19 cellular contexts compared by ENCODE assay signal in genomic region chr19:4585556-4585955, GRCh38. TPM values are rescaled to one million over a fixed set of nuclear protein-coding genes. Genes with fewer than 3 reads are reported as not detected.
A peak's percentile ranks its signal among the peaks of the same experiment; 100 is the strongest.
DNase-seq lines count a peak whose midpoint lies in the region; ATAC-seq, FAIRE-seq and TF ChIP-seq lines count a peak whose summit lies in the region.
"Had no signal": no experiment of that assay in that cellular context is flagged by ENCODE, and none has a peak within 500 bp of the region (broad histone marks: within the 10 kb centered on the region; RNA-seq: fewer than 3 reads in every experiment).

No MANE protein-coding gene starts in this region.

- H3K27ac Mint-ChIP-seq in H9 (no peak overlapping the region), nephron progenitor cell (no peak overlapping the region)
- H3K27ac Mint-ChIP-seq: CD14-positive monocyte had no signal

- H3K56ac ChIP-seq in H9 (ENCODE audit: insufficient read length, low read depth, low read length) (no peak overlapping the region), H1 (replicated peaks; ENCODE audit: insufficient read length, low read depth, low read length) (no peak overlapping the region)

- no peaks in the 10 kb centered on the region for H3K4me1 ChIP-seq in H9 (ENCODE audit: insufficient read depth, low read length)
- H3K4me1 ChIP-seq in H1 (replicated peaks in 1 of 4; ENCODE audit: control insufficient read depth in 3 of 4, insufficient read depth in 4 of 4, low read length in 3 of 4) = peaks cover 0 to 8% (median 5%) of the 10 kb centered on the region in 4 experiments; a peak in 6 of 7 replicates

- no peaks in the 10 kb centered on the region for H3K79me1 ChIP-seq in H9 (ENCODE audit: insufficient read depth, low read depth, low read length, poor library complexity, severe bottlenecking)
- no peaks in the 10 kb centered on the region for H3K79me1 ChIP-seq in H1 (ENCODE audit: low read depth, low read length)

- H4K8ac ChIP-seq in H9 (replicated peaks; ENCODE audit: insufficient read length, low read depth, low read length) (no peak overlapping the region), H1 (ENCODE audit: extremely low read depth, insufficient read depth, low read length) (no peak overlapping the region; the same call in 1 of the 2 replicates)

- H2BK120ac ChIP-seq in H9 (ENCODE audit: low read depth, low read length, poor library complexity, severe bottlenecking) = no peak overlapping the region
- no peak overlapping the region for H2BK120ac ChIP-seq in H1 (replicated peaks; ENCODE audit: low read depth, low read length)

- CTCF ChIA-PET in H1 (lab: Charles Lee; ENCODE audit: partially characterized antibody) = interaction anchor here (0.7 to 8.6 kb wide), 16 partner anchors 9 to 68 kb away, joined by 3 to 49 read pairs (median 5); no protein-coding TSS in a partner anchor

- H2BK12ac ChIP-seq in H9 (ENCODE audit: insufficient read length, low read depth, low read length) (no peak overlapping the region), H1 (ENCODE audit: low read depth, low read length) (peak overlapping the region; percentile 18; the same call in 1 of the 2 replicates)

- no peak for TF ChIP-seq RAD21 in H1 (IDR thresholded peaks at IDR 0.05 in 1 of 2, conservative IDR thresholded peaks at IDR 0.05 in 1 of 2; ENCODE audit: low read depth in 2 of 2, low read length in 2 of 2)

- no peak for TF ChIP-seq EP300 in H1 (IDR thresholded peaks at IDR 0.05; ENCODE audit: borderline replicate concordance in 1 of 2, low read depth in 2 of 2, low read length in 2 of 2)

- H3K4ac ChIP-seq in H9 (ENCODE audit: low read depth, low read length) (no peak overlapping the region), H1 (replicated peaks; ENCODE audit: insufficient read length, low read depth, low read length) (no peak overlapping the region)

- peaks cover 62% of the 10 kb centered on the region for H3K27me3 Mint-ChIP-seq in H9 (ENCODE audit: low read depth)
- peaks cover 46% of the 10 kb centered on the region for H3K27me3 Mint-ChIP-seq in nephron progenitor cell (ENCODE audit: low read depth, poor library complexity)

- H2BK5ac ChIP-seq in H9 (ENCODE audit: insufficient read length, low read length) (no peak overlapping the region), H1 (ENCODE audit: low read depth, low read length) (no peak overlapping the region)

- H3K9me3 Mint-ChIP-seq in H9 = peaks cover 0 to 2% of the 10 kb centered on the region in 2 experiments; a peak in 3 of 5 replicates
- no peaks in the 10 kb centered on the region for H3K9me3 Mint-ChIP-seq in nephron progenitor cell
- H3K9me3 Mint-ChIP-seq: IgD-negative memory B cell had no signal

- peaks cover 8 to 37% of the 10 kb centered on the region in 2 experiments for H3K4me1 Mint-ChIP-seq in H9
- H3K4me1 Mint-ChIP-seq in nephron progenitor cell = peaks cover 35% of the 10 kb centered on the region

- H4K91ac ChIP-seq in H9 (ENCODE audit: insufficient read length, low read depth, low read length) = no peak overlapping the region
- H4K91ac ChIP-seq in H1 (replicated peaks; ENCODE audit: insufficient read length, low read length) = no peak overlapping the region

- H3K9me3 ChIP-seq in H9 (ENCODE audit: control insufficient read depth, low read depth, low read length) (no peaks in the 10 kb centered on the region), H1 (ENCODE audit: insufficient read depth in 2 of 2, low read depth in 1 of 2, low read length in 1 of 2) (no peaks in the 10 kb centered on the region)
- H3K9me3 ChIP-seq: HAP-1, MG63 had no signal

- H4K5ac ChIP-seq in H9 (ENCODE audit: insufficient read length, low read depth, low read length) (no peak overlapping the region), H1 (ENCODE audit: insufficient read length, low read depth, low read length) (no peak overlapping the region)

- TF ChIP-seq CTCF in H9 (conservative IDR thresholded peaks at IDR 0.05) (no peak), H1 (IDR thresholded peaks at IDR 0.05; ENCODE audit: control extremely low read depth in 1 of 3, insufficient read depth in 1 of 3, low read depth in 1 of 3, low read length in 3 of 3) (no peak), nephron progenitor cell (IDR thresholded peaks at IDR 0.05) (no peak), GM13977 (IDR thresholded peaks at IDR 0.05; ENCODE audit: extremely low read depth, insufficient read depth, missing control alignments) (no peak)

- POLR2A ChIA-PET in H1 (lab: Charles Lee; ENCODE audit: partially characterized antibody) = interaction anchor here (1.1 to 4.1 kb wide), 3 partner anchors 10 to 15 kb away, joined by 4 to 19 read pairs (median 7); no protein-coding TSS in a partner anchor

- in situ Hi-C loops in GM13977 (cut with MboI; ENCODE audit: low pct_unique_long_range_greater_than_20kb, low sequenced_read_pairs, unreplicated experiment) = no loop called here

- H3K4me3 Mint-ChIP-seq in H9 = peak overlapping the region; percentile 60 to 82; a peak in 4 of 5 replicates
- peak overlapping the region; percentile 39 for H3K4me3 Mint-ChIP-seq in nephron progenitor cell

- H3K27me3 ChIP-seq in H9 (ENCODE audit: insufficient read depth, low read length) (no peaks in the 10 kb centered on the region; the same call in 1 of the 2 replicates), H1 (replicated peaks in 1 of 4; ENCODE audit: control insufficient read depth in 3 of 4, extremely low read depth in 1 of 4, insufficient read depth in 3 of 4, low read length in 3 of 4) (peaks cover 0 to 12% (median 8%) of the 10 kb centered on the region in 4 experiments; a peak in 4 of 7 replicates)
- H3K27me3 ChIP-seq: MG63 had no signal

- no peak overlapping the region for H2AK5ac ChIP-seq in H9 (ENCODE audit: insufficient read length, low read length)
- no peak overlapping the region for H2AK5ac ChIP-seq in H1 (ENCODE audit: low read depth, low read length)

- no peaks in the 10 kb centered on the region for H3K79me2 ChIP-seq in H9 (ENCODE audit: insufficient read depth, low read length)
- no peaks in the 10 kb centered on the region for H3K79me2 ChIP-seq in H1 (ENCODE audit: control insufficient read depth in 1 of 2, insufficient read depth in 2 of 2, low read length in 2 of 2)

- H3K9ac ChIP-seq in H9 (ENCODE audit: extremely low read depth, insufficient read length, low read length) (no peak overlapping the region), H1 (replicated peaks in 1 of 4; ENCODE audit: extremely low read depth in 1 of 4, low read depth in 3 of 4, low read length in 3 of 4) (no peak overlapping the region)

- no peak overlapping the region for H2AFZ ChIP-seq in H9 (ENCODE audit: low read length)
- no peak overlapping the region for H2AFZ ChIP-seq in H1 (ENCODE audit: low read length)
- H2AFZ ChIP-seq: PC-9 had no signal

- FAIRE-seq in H1 (lab: Jason Lieb, UNC) = no peak
- FAIRE-seq: HTR-8/SVneo had no signal

- no peak overlapping the region for H3K14ac ChIP-seq in H9 (ENCODE audit: insufficient read depth, low read length)
- no peak overlapping the region for H3K14ac ChIP-seq in H1 (ENCODE audit: insufficient read length)

- H3K23me2 ChIP-seq in H9 (ENCODE audit: insufficient read length, low read depth, low read length, poor library complexity, severe bottlenecking) (peaks cover 3% of the 10 kb centered on the region), H1 (ENCODE audit: low read depth, low read length) (peaks cover 6% of the 10 kb centered on the region)

- no peaks in the 10 kb centered on the region for H4K20me1 ChIP-seq in H9 (ENCODE audit: control insufficient read depth, insufficient read depth, insufficient read length)
- H4K20me1 ChIP-seq in H1 (replicated peaks in 1 of 2; ENCODE audit: control insufficient read depth in 1 of 2, insufficient read depth in 2 of 2, low read length in 2 of 2) = peaks cover 0 to 2% of the 10 kb centered on the region in 2 experiments

- DNase-seq in H9 = no peak
- no peak for DNase-seq in H1 (ENCODE audit: low read depth in 1 of 2, low spot score in 2 of 2)
- DNase-seq in nephron progenitor cell = no peak
- no peak for DNase-seq in COR-L47 (lab: John Stamatoyannopoulos, UW)
- no peak for DNase-seq in GM13977 (ENCODE audit: low spot score)
- DNase-seq in activated naive CD4-positive, alpha-beta T cell (lab: John Stamatoyannopoulos, UW) = no peak
- DNase-seq: Kasumi-1, MG63, NCI-H1092, NCI-H2029 treated with DMSO at 0.1 percent for 48 hours, PC-9, SIG-M5 had no signal

- no peak overlapping the region for H2BK15ac ChIP-seq in H9 (ENCODE audit: low read depth, low read length)
- H2BK15ac ChIP-seq in H1 (ENCODE audit: low read length) = no peak overlapping the region

- no peaks in the 10 kb centered on the region for H3K36me3 ChIP-seq in H1 (ENCODE audit: control insufficient read depth in 2 of 4, insufficient read depth in 4 of 4, low read length in 3 of 4)
- H3K36me3 ChIP-seq: HAP-1, MG63 had no signal

- H3K18ac ChIP-seq in H9 (ENCODE audit: insufficient read length, low read depth, low read length) (no peak overlapping the region), H1 (ENCODE audit: extremely low read depth, low read length) (no peak overlapping the region)

- H3K36me3 Mint-ChIP-seq in H9 (ENCODE audit: insufficient read depth in 1 of 3, low read depth in 3 of 3) (no peaks in the 10 kb centered on the region), nephron progenitor cell (ENCODE audit: low read depth) (no peaks in the 10 kb centered on the region)

- ATAC-seq in GM21717 (IDR thresholded peaks at IDR 0.05; ENCODE audit: unreplicated experiment) = no peak

- H3K4me2 ChIP-seq in H9 (ENCODE audit: insufficient read depth, insufficient read length, low read length) = no peak overlapping the region
- H3K4me2 ChIP-seq in H1 (ENCODE audit: insufficient read depth in 1 of 2, low read depth in 2 of 2, low read length in 2 of 2) = peak overlapping the region in 1 of 2 experiments; percentile 66; a peak in 1 of 4 replicates
- H3K4me2 ChIP-seq: PC-9 had no signal

- H2BK20ac ChIP-seq in H9 (ENCODE audit: low read depth, low read length, poor library complexity, severe bottlenecking) (no peak overlapping the region), H1 (ENCODE audit: low read length) (0 out of 2 replicates have a peak overlapping the region, but pooled peaks have one; percentile 61)

- H3K27ac ChIP-seq in H9 (ENCODE audit: insufficient read length, low read depth, low read length) (no peak overlapping the region), H1 (ENCODE audit: low read depth, low read length) (no peak overlapping the region)
- H3K27ac ChIP-seq: PC-9, RWPE1 had no signal

- no peak for TF ChIP-seq POLR2A in H1 (IDR thresholded peaks at IDR 0.05; ENCODE audit: control extremely low read depth in 1 of 2, low read depth in 2 of 2, low read length in 2 of 2)

- H3K23ac ChIP-seq in H9 (ENCODE audit: insufficient read length, low read depth, low read length) (no peak overlapping the region), H1 (ENCODE audit: insufficient read length) (no peak overlapping the region)

- WGBS in H9 (ENCODE audit: extremely low coverage, insufficient read length, low lambda C conversion rate) = no CpG with 5 or more reads among the region's 1 CpG
- 71% methylated on average over 1 of the region's 1 CpG; no CpG with 5 or more reads in 1 of the 2 experiments for WGBS in H1 (ENCODE audit: extremely low coverage in 1 of 2, insufficient coverage in 1 of 2, insufficient read length in 1 of 2, insufficient replicate concordance in 2 of 2, low coverage in 1 of 2, low lambda C conversion rate in 2 of 2, missing lambda C conversion rate in 1 of 2), 2 experiments

- H3K4me3 ChIP-seq in H1 (ENCODE audit: extremely low read depth in 1 of 4, insufficient read depth in 2 of 4, low read depth in 3 of 4, low read length in 4 of 4) = peak overlapping the region in 1 of 4 experiments; percentile 77; a peak in 3 of 8 replicates
- H3K4me3 ChIP-seq: MG63, PC-9 had no signal

- H3T11ph ChIP-seq in H9 (ENCODE audit: low read length) = no peak overlapping the region

RNA-seq across cellular contexts. Expression of gene SEMA6B, which starts 26.1 kb away (rescaled TPM):
- total RNA-seq in H9 (2021) = 38.4 and 38.7 TPM in 2 replicates
- 54.4 and 56.7 TPM in 2 replicates for total RNA-seq in H1 (2021; fragmentation: NEBNext Ultra II Directional; extraction: Animal tissue kit (Norgen Biotek cat#: 25700))
- polyA plus RNA-seq in H1 (2011; rRNA removed) = 31.3 and 54.9 TPM in 2 replicates
- 41.1 TPM for polyA plus RNA-seq in H1 (2011; cell fraction: cytosol; rRNA removed)
- 64.3 TPM for polyA plus RNA-seq in H1 (2011; cell fraction: nucleus; rRNA removed)
- 24.6 to 51.9 TPM (median 43.4 TPM) in 4 replicates for polyA plus RNA-seq in H1 (2012, experiment 1 of 2)
- polyA plus RNA-seq in H1 (2012, experiment 2 of 2) = 38.5 TPM
- polyA plus RNA-seq in H1 (2013, experiment 1 of 2) = 38.5 TPM
- polyA plus RNA-seq in H1 (2013, experiment 2 of 2) = 37.7 TPM
- 36.8 and 59.4 TPM in 2 replicates for polyA minus RNA-seq in H1 (2011; rRNA and poly(A)+ RNA removed)
- polyA minus RNA-seq in H1 (2011; cell fraction: cytosol; rRNA and poly(A)+ RNA removed) = 49.0 TPM
- polyA minus RNA-seq in H1 (2011; cell fraction: nucleus; rRNA and poly(A)+ RNA removed) = 26.7 TPM
- polyA plus RNA-seq: IgD-negative memory B cell had no signal

RNA-seq across cellular contexts. Expression of gene LRG1, which starts 45.7 kb away (rescaled TPM):
- total RNA-seq in H9 (2021) = 0.24 and 0.50 TPM in 2 replicates
- 0.36 and 0.48 TPM in 2 replicates for total RNA-seq in H1 (2021; fragmentation: NEBNext Ultra II Directional; extraction: Animal tissue kit (Norgen Biotek cat#: 25700))
- polyA plus RNA-seq in H1 (2011; rRNA removed) = 0.64 and 0.79 TPM in 2 replicates
- 0.48 TPM for polyA plus RNA-seq in H1 (2011; cell fraction: cytosol; rRNA removed)
- polyA plus RNA-seq in H1 (2011; cell fraction: nucleus; rRNA removed) = 0.34 TPM
- 0.28 to 1.1 TPM (median 0.51 TPM) in 4 replicates for polyA plus RNA-seq in H1 (2012, experiment 1 of 2)
- 0.50 TPM for polyA plus RNA-seq in H1 (2012, experiment 2 of 2)
- polyA plus RNA-seq in H1 (2013, experiment 1 of 2) = 1.3 TPM
- polyA plus RNA-seq in H1 (2013, experiment 2 of 2) = 1.2 TPM
- 0.13 and 0.22 TPM in 2 replicates for polyA minus RNA-seq in H1 (2011; rRNA and poly(A)+ RNA removed)
- polyA minus RNA-seq in H1 (2011; cell fraction: cytosol; rRNA and poly(A)+ RNA removed) = not detected
- polyA minus RNA-seq in H1 (2011; cell fraction: nucleus; rRNA and poly(A)+ RNA removed) = 0.20 TPM

RNA-seq across cellular contexts. Expression of gene PLIN5, which starts 50.5 kb away (rescaled TPM):
- 2.7 and 3.9 TPM in 2 replicates for total RNA-seq in H9 (2021)
- total RNA-seq in H1 (2021; fragmentation: NEBNext Ultra II Directional; extraction: Animal tissue kit (Norgen Biotek cat#: 25700)) = 1.8 and 2.0 TPM in 2 replicates
- 2.5 and 2.6 TPM in 2 replicates for polyA plus RNA-seq in H1 (2011; rRNA removed)
- polyA plus RNA-seq in H1 (2011; cell fraction: cytosol; rRNA removed) = 4.0 TPM
- polyA plus RNA-seq in H1 (2011; cell fraction: nucleus; rRNA removed) = 7.7 TPM
- 1.7 to 2.6 TPM (median 1.7 TPM) in 4 replicates for polyA plus RNA-seq in H1 (2012, experiment 1 of 2)
- polyA plus RNA-seq in H1 (2012, experiment 2 of 2) = 1.2 TPM
- 1.1 TPM for polyA plus RNA-seq in H1 (2013, experiment 1 of 2)
- 0.96 TPM for polyA plus RNA-seq in H1 (2013, experiment 2 of 2)
- polyA minus RNA-seq in H1 (2011; rRNA and poly(A)+ RNA removed) = 1.9 and 3.2 TPM in 2 replicates
- polyA minus RNA-seq in H1 (2011; cell fraction: cytosol; rRNA and poly(A)+ RNA removed) = 3.2 TPM
- polyA minus RNA-seq in H1 (2011; cell fraction: nucleus; rRNA and poly(A)+ RNA removed) = 6.3 TPM
- polyA plus RNA-seq: AG04450, IgD-negative memory B cell had no signal

RNA-seq across cellular contexts. Expression of gene TNFAIP8L1, which starts 53.8 kb away (rescaled TPM):
- 3.5 and 4.2 TPM in 2 replicates for total RNA-seq in H9 (2021)
- total RNA-seq in H1 (2021; fragmentation: NEBNext Ultra II Directional; extraction: Animal tissue kit (Norgen Biotek cat#: 25700)) = 5.9 and 6.1 TPM in 2 replicates
- 3.2 and 5.5 TPM in 2 replicates for polyA plus RNA-seq in H1 (2011; rRNA removed)
- polyA plus RNA-seq in H1 (2011; cell fraction: cytosol; rRNA removed) = 4.2 TPM
- 4.8 TPM for polyA plus RNA-seq in H1 (2011; cell fraction: nucleus; rRNA removed)
- polyA plus RNA-seq in H1 (2012, experiment 1 of 2) = 4.8 to 5.2 TPM (median 5.0 TPM) in 4 replicates
- polyA plus RNA-seq in H1 (2012, experiment 2 of 2) = 5.8 TPM
- 5.3 TPM for polyA plus RNA-seq in H1 (2013, experiment 1 of 2)
- 5.9 TPM for polyA plus RNA-seq in H1 (2013, experiment 2 of 2)
- 2.1 and 3.2 TPM in 2 replicates for polyA minus RNA-seq in H1 (2011; rRNA and poly(A)+ RNA removed)
- 2.3 TPM for polyA minus RNA-seq in H1 (2011; cell fraction: cytosol; rRNA and poly(A)+ RNA removed)
- 3.2 TPM for polyA minus RNA-seq in H1 (2011; cell fraction: nucleus; rRNA and poly(A)+ RNA removed)
